In the genomic region with DNA sequence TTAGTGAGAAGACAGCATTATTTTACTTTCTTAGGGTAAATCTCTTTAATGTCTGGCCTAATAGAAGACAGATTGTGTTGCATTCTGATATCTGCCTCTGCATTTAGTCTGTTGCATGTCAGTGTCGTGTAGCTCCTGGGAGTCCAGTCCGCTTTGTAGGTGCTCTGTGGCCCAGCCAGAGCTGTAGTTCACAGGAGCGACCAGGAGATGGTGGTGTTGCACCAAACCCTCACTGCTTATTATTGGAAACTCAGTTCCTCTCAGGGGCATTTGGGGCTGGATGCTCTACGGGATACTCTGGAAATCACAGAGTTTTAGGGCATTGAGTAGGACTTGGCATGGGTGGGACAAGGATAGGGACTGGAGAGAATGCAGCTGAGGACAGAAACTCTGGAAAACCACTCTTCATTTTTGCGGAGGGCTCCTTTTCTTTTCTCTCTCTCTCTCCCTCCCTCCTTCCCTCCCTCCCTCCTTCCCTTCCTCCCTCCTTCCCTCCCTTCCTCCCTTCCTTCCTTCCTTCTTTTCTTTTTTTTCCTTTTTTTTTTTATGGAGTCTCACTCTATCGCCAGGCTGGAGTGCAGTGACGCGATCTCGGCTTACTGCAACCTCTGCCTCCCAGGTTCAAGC, we compare ENCODE assay signal across 8 cellular contexts. TPM values are rescaled to one million over a fixed set of nuclear protein-coding genes. Genes with fewer than 3 reads are reported as not detected.
DNase-seq lines count a peak whose midpoint lies in the region; ATAC-seq, FAIRE-seq and TF ChIP-seq lines count a peak whose summit lies in the region.

No MANE protein-coding gene starts in this region.

- in situ Hi-C loops in HepG2 (cut with HindIII; ENCODE audit: extremely low pct_ligation_motif_present, low pct_unique_long_range_greater_than_20kb), result no loop called here

- no peaks in the 10 kb centered on the region for H3K79me2 ChIP-seq in HepG2 (ENCODE audit: insufficient read depth, low read length)

- H3K27me3 ChIP-seq in HepG2 (ENCODE audit: control insufficient read depth in 1 of 2, insufficient read depth in 2 of 2, low read length in 2 of 2), result no peaks in the 10 kb centered on the region

- H3K4me3 ChIP-seq in AG10803 (ENCODE audit: low read length) (no peak overlapping the region), choroid plexus epithelial cell (ENCODE audit: low read depth, low read length) (no peak overlapping the region), HepG2 (replicated peaks in 1 of 3; ENCODE audit: insufficient read depth in 1 of 3, low read depth in 2 of 3, low read length in 3 of 3) (no peak overlapping the region)

- DNase-seq in AG10803 (ENCODE audit: low read depth), result peak; percentile 71
- DNase-seq in GM19238 (ENCODE audit: insufficient read length, low spot score), result peak; percentile 66
- DNase-seq in NCI-H345 treated with DMSO at 0.1 percent for 48 hours (lab: John Stamatoyannopoulos, UW; ENCODE audit: unreplicated experiment), result peak; percentile 8
- DNase-seq in activated CD4-positive, alpha-beta T cell treated with anti-CD3 and anti-CD28 coated beads for 36 hours, result peak; percentile 85
- peak; percentile 85 for DNase-seq in choroid plexus epithelial cell (ENCODE audit: low read depth)
- peak; percentile 43 for DNase-seq in HepG2 (ENCODE audit: low spot score)
- peak; percentile 41 to 44 (median 41) for DNase-seq in stimulated activated CD4-positive, alpha-beta T cell treated with anti-CD3 and anti-CD28 coated beads, TNF-alpha, amount 100 ng/mL, for 4 hours (ENCODE audit: low read depth in 3 of 3)

- H4K20me1 ChIP-seq in HepG2 (ENCODE audit: insufficient read depth, low read length), result no peaks in the 10 kb centered on the region

- no peaks in the 10 kb centered on the region for H3K4me1 ChIP-seq in HepG2 (ENCODE audit: insufficient read depth, low read length)

- H3K9ac ChIP-seq in HepG2 (ENCODE audit: insufficient read depth, low read depth, low read length), result no peak overlapping the region

- TF ChIP-seq POLR2A in HepG2 (IDR thresholded peaks at IDR 0.05; ENCODE audit: insufficient read depth in 1 of 2, low read depth in 2 of 2, low read length in 2 of 2), result no peak

- BruUV-seq in HepG2 (replicated peaks; lab: Mats Ljungman, UMichigan), result no TSS peak

- H3K27ac Mint-ChIP-seq in activated CD4-positive, alpha-beta T cell treated with anti-CD3 and anti-CD28 coated beads for 36 hours, result peak overlapping the region; percentile 39

- TF ChIP-seq EP300 in HepG2 (IDR thresholded peaks at IDR 0.05; ENCODE audit: low read depth in 2 of 2, low read length in 2 of 2) (no peak), HepG2 (CRISPR knock-in tag; IDR thresholded peaks at IDR 0.05; ENCODE audit: borderline replicate concordance) (no peak)

- H3K4me2 ChIP-seq in HepG2 (ENCODE audit: low read depth, low read length), result no peak overlapping the region

- CTCF ChIA-PET in activated CD4-positive, alpha-beta T cell treated with anti-CD3 and anti-CD28 coated beads for 36 hours (lab: Charles Lee), result interaction anchor here (0.5 to 1.8 kb wide), 15 partner anchors 10 to 1122 kb away, joined by 3 to 7 read pairs (median 4); a partner anchor contains a TSS
- CTCF ChIA-PET in HepG2 (lab: Yijun Ruan, JAX; ENCODE audit: low intra/inter-chr PET ratio, low total read pairs), result no interaction called here

- no peak overlapping the region for H3K4me3 Mint-ChIP-seq in activated CD4-positive, alpha-beta T cell treated with anti-CD3 and anti-CD28 coated beads for 36 hours

- H3K36me3 ChIP-seq in HepG2 (replicated peaks in 1 of 2; ENCODE audit: control insufficient read depth in 1 of 2, insufficient read depth in 2 of 2, low read length in 2 of 2), result no peaks in the 10 kb centered on the region

- POLR2A ChIA-PET in activated CD4-positive, alpha-beta T cell treated with anti-CD3 and anti-CD28 coated beads for 36 hours (lab: Charles Lee), result no interaction called here
- POLR2A ChIA-PET in HepG2 (lab: Yijun Ruan, JAX), result no interaction called here

- no peaks in the 10 kb centered on the region for H3K9me3 ChIP-seq in HepG2 (ENCODE audit: low read length)

- H3K27ac ChIP-seq in HepG2 (ENCODE audit: extremely low read length, insufficient read depth, low read length), result no peak overlapping the region

- peak; percentile 87 for FAIRE-seq in HepG2 (lab: Jason Lieb, UNC)

- 61% methylated on average over 8 of the region's 9 CpGs for WGBS in HepG2 (ENCODE audit: low lambda C conversion rate)

- H2AFZ ChIP-seq in HepG2 (ENCODE audit: low read length), result no peak overlapping the region

- H3K9me3 Mint-ChIP-seq in activated CD4-positive, alpha-beta T cell treated with anti-CD3 and anti-CD28 coated beads for 36 hours (ENCODE audit: low read depth), result no peaks in the 10 kb centered on the region

- peak; percentile 97 for TF ChIP-seq CTCF in AG10803 (conservative IDR thresholded peaks at IDR 0.05; ENCODE audit: low read length)
- TF ChIP-seq CTCF in choroid plexus epithelial cell (conservative IDR thresholded peaks at IDR 0.05; ENCODE audit: low read depth, low read length), result peak; percentile 98
- TF ChIP-seq CTCF in HepG2 (CRISPR knock-in tag; IDR thresholded peaks at IDR 0.05), result peak; percentile 80

- H3K4me1 Mint-ChIP-seq in activated CD4-positive, alpha-beta T cell treated with anti-CD3 and anti-CD28 coated beads for 36 hours, result peaks cover 52% of the 10 kb centered on the region

- TF ChIP-seq RAD21 in HepG2 (CRISPR knock-in tag; IDR thresholded peaks at IDR 0.05), result peak; percentile 37; the same call in 1 of the 2 replicates

- peak; percentile 76 for ATAC-seq in activated CD4-positive, alpha-beta T cell treated with anti-CD3 and anti-CD28 coated beads for 36 hours
- ATAC-seq in HepG2 (peak; percentile 86), HG03196 (IDR thresholded peaks at IDR 0.05; ENCODE audit: unreplicated experiment) (no peak)

- H3K36me3 Mint-ChIP-seq in activated CD4-positive, alpha-beta T cell treated with anti-CD3 and anti-CD28 coated beads for 36 hours (ENCODE audit: low read depth), result peaks cover 35% of the 10 kb centered on the region

- intact Hi-C loops in activated CD4-positive, alpha-beta T cell treated with anti-CD3 and anti-CD28 coated beads for 36 hours (cut with DNase I, micrococcal nuclease), result loop anchor here (2.0 to 10.0 kb wide), 3 partner anchors 78 to 1126 kb away; a partner anchor contains a TSS
- intact Hi-C loops in HepG2 (cut with micrococcal nuclease; ENCODE audit: unreplicated experiment), result no loop called here

- H3K27me3 Mint-ChIP-seq in activated CD4-positive, alpha-beta T cell treated with anti-CD3 and anti-CD28 coated beads for 36 hours, result no peaks in the 10 kb centered on the region

TF ChIP-seq in HepG2, 621 proteins besides CTCF, POLR2A, EP300 and RAD21 (continues in another document):
- peak; percentile 51 for TF ChIP-seq HNRNPK (IDR thresholded peaks at IDR 0.05; ENCODE audit: low read depth, low read length, poor library complexity, severe bottlenecking)

RNA-seq across cellular contexts. Expression of a gene that starts 21.7 kb away (rescaled TPM):
- 10 to 100 TPM; 18.5 to 19.7 TPM for total RNA-seq in activated CD4-positive, alpha-beta T cell treated with anti-CD3 and anti-CD28 coated beads for 36 hours
- 0.04 TPM in 1 of 2 replicates, not detected in the other for total RNA-seq in HepG2 (2016; rRNA removed; fragmentation: Illumina TruSeq; extraction: Trizol)
- total RNA-seq in HepG2 (2016; cell fraction: cytosol; rRNA removed; fragmentation: Illumina TruSeq; extraction: Trizol; ENCODE audit: low read depth), result not detected in 2 replicates
- total RNA-seq in HepG2 (2016; cell fraction: insoluble cytoplasmic fraction; rRNA removed; fragmentation: Illumina TruSeq; extraction: Trizol), result 0.03 and 0.06 TPM in 2 replicates
- total RNA-seq in HepG2 (2016; cell fraction: membrane; rRNA removed; fragmentation: Illumina TruSeq; extraction: Trizol), result 0.03 TPM in 2 replicates
- total RNA-seq in HepG2 (2016; cell fraction: nucleus; rRNA removed; fragmentation: Illumina TruSeq; extraction: Trizol), result 0.22 TPM in 2 replicates
- under 0.01 TPM in 1 of 2 replicates, not detected in the other for polyA plus RNA-seq in HepG2 (2011; rRNA removed)
- 0.01 TPM in 1 of 2 replicates, not detected in the other for polyA plus RNA-seq in HepG2 (2011; cell fraction: cytosol; rRNA removed)
- 0.02 and 0.03 TPM in 2 replicates for polyA plus RNA-seq in HepG2 (2011; cell fraction: nucleus; rRNA removed)
- polyA plus RNA-seq in HepG2 (2012), result not detected in 2 replicates
- not detected in 2 replicates for polyA plus RNA-seq in HepG2 (2016; cell fraction: cytosol; fragmentation: Illumina TruSeq; extraction: Trizol; ENCODE audit: low read depth)
- polyA plus RNA-seq in HepG2 (2016; cell fraction: insoluble cytoplasmic fraction; fragmentation: Illumina TruSeq; extraction: Trizol; ENCODE audit: low read depth), result not detected in 2 replicates
- not detected in 2 replicates for polyA plus RNA-seq in HepG2 (2016; cell fraction: membrane; fragmentation: Illumina TruSeq; extraction: Trizol; ENCODE audit: low read depth)
- polyA plus RNA-seq in HepG2 (2016; cell fraction: nucleus; fragmentation: Illumina TruSeq; extraction: Trizol; ENCODE audit: insufficient read depth, low read depth), result not detected in 2 replicates
- 0.02 and 0.14 TPM in 2 replicates for polyA minus RNA-seq in HepG2 (2011; rRNA and poly(A)+ RNA removed; ENCODE audit: low replicate concordance)
- not detected in 2 replicates for polyA minus RNA-seq in HepG2 (2011; cell fraction: cytosol; rRNA and poly(A)+ RNA removed)
- 0.13 and 0.25 TPM in 2 replicates for polyA minus RNA-seq in HepG2 (2011; cell fraction: nucleus; rRNA and poly(A)+ RNA removed)

RNA-seq across cellular contexts. Expression of a gene that starts 57.4 kb away (rescaled TPM):
- not detected for total RNA-seq in activated CD4-positive, alpha-beta T cell treated with anti-CD3 and anti-CD28 coated beads for 36 hours
- total RNA-seq in HepG2 (2016; rRNA removed; fragmentation: Illumina TruSeq; extraction: Trizol), result not detected in 2 replicates
- not detected in 2 replicates for total RNA-seq in HepG2 (2016; cell fraction: cytosol; rRNA removed; fragmentation: Illumina TruSeq; extraction: Trizol; ENCODE audit: low read depth)
- not detected in 2 replicates for total RNA-seq in HepG2 (2016; cell fraction: insoluble cytoplasmic fraction; rRNA removed; fragmentation: Illumina TruSeq; extraction: Trizol)
- total RNA-seq in HepG2 (2016; cell fraction: membrane; rRNA removed; fragmentation: Illumina TruSeq; extraction: Trizol), result not detected in 2 replicates
- not detected in 2 replicates for total RNA-seq in HepG2 (2016; cell fraction: nucleus; rRNA removed; fragmentation: Illumina TruSeq; extraction: Trizol)
- not detected in 2 replicates for polyA plus RNA-seq in HepG2 (2011; rRNA removed)
- not detected in 2 replicates for polyA plus RNA-seq in HepG2 (2011; cell fraction: cytosol; rRNA removed)
- polyA plus RNA-seq in HepG2 (2011; cell fraction: nucleus; rRNA removed), result not detected in 2 replicates
- polyA plus RNA-seq in HepG2 (2012), result not detected in 2 replicates
- polyA plus RNA-seq in HepG2 (2016; cell fraction: cytosol; fragmentation: Illumina TruSeq; extraction: Trizol; ENCODE audit: low read depth), result not detected in 2 replicates
- not detected in 2 replicates for polyA plus RNA-seq in HepG2 (2016; cell fraction: insoluble cytoplasmic fraction; fragmentation: Illumina TruSeq; extraction: Trizol; ENCODE audit: low read depth)
- polyA plus RNA-seq in HepG2 (2016; cell fraction: membrane; fragmentation: Illumina TruSeq; extraction: Trizol; ENCODE audit: low read depth), result not detected in 2 replicates
- polyA plus RNA-seq in HepG2 (2016; cell fraction: nucleus; fragmentation: Illumina TruSeq; extraction: Trizol; ENCODE audit: insufficient read depth, low read depth), result not detected in 2 replicates
- not detected in 2 replicates for polyA minus RNA-seq in HepG2 (2011; rRNA and poly(A)+ RNA removed; ENCODE audit: low replicate concordance)
- polyA minus RNA-seq in HepG2 (2011; cell fraction: cytosol; rRNA and poly(A)+ RNA removed), result not detected in 2 replicates
- not detected in 2 replicates for polyA minus RNA-seq in HepG2 (2011; cell fraction: nucleus; rRNA and poly(A)+ RNA removed)

Comparison
In these comparisons a context has a peak if more than half of its experiments do, and no peak if none do; other contexts are left out.
1. DNase-seq: peak in every context shown above with its lines; median percentile 85 in activated CD4-positive, alpha-beta T cell treated with anti-CD3 and anti-CD28 coated beads for 36 hours; 85 in choroid plexus epithelial cell; 71 in AG10803; 66 in GM19238; 43 in HepG2; 41 in stimulated activated CD4-positive, alpha-beta T cell treated with anti-CD3 and anti-CD28 coated beads, TNF-alpha, amount 100 ng/mL, for 4 hours; 8 in NCI-H345 treated with DMSO at 0.1 percent for 48 hours.
2. RNA of a gene that starts 21.7 kb away (total RNA-seq): 18.5 to 19.7 TPM in activated CD4-positive, alpha-beta T cell treated with anti-CD3 and anti-CD28 coated beads for 36 hours; 0.03 to 0.22 TPM in HepG2; every median in the first group is over 10 times any median in the second.
3. Peak in every context shown above with its lines, with median percentiles within 50 percentile points of each other: CTCF ChIP-seq.